Comparison of ENCODE assay signal across 28 cellular contexts in the genomic region with DNA sequence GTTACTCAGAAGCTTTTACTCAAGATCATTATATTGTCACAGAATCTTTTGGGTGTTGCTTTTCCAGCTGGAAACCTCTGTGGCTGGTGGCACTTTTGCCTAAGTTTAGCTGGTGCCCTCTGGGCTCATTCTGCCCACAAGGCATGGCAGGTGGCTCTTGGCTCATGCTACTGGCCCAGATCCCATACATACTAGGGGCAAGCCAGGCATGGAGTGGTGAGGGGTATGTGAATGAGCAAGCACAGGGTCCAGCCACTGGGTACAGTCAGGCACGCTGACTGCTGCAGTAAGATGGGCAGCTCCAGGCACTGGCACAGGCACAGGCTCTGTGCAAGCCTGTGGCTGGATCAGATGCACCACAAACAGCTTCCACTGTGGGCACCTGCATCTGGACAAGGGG.
"Had no signal": no experiment of that assay in that cellular context is flagged by ENCODE, and none has a peak within 500 bp of the region (broad histone marks: within the 10 kb centered on the region; RNA-seq: fewer than 3 reads in every experiment).

No MANE protein-coding gene starts in this region.

- H3K27me3 ChIP-seq: ascending aorta, cardiac muscle cell had no signal

- DNase-seq: activated B cell treated with CpG ODN at 0.5 μM for 24 hours; activated CD4-positive, alpha-beta memory T cell treated with anti-CD3 and anti-CD28 coated beads for 36 hours; activated CD4-positive, alpha-beta T cell treated with anti-CD3 and anti-CD28 coated beads for 4 hours; activated CD4-positive, alpha-beta T cell treated with anti-CD3 and anti-CD28 coated beads, Interleukin-2, amount 10 ng/mL, durations not matched to agents 24 days and 14 days; activated CD4-positive, alpha-beta T cell treated with anti-CD3 and anti-CD28 coated beads, Interleukin-2, amount 50 U/mL, for 1 hour; activated CD4-positive, alpha-beta T cell treated with anti-CD3 and anti-CD28 coated beads, Interleukin-2, amount 50 U/mL, for 4 hours; activated CD4-positive, CD25-positive, alpha-beta regulatory T cell treated with anti-CD3 and anti-CD28 coated beads, Interleukin-2, amount 50 U/mL, for 72 hours; activated CD8-positive, alpha-beta memory T cell treated with anti-CD3 and anti-CD28 coated beads, Interleukin-2, amount 10 ng/mL, durations not matched to agents 7 days and 5 days; activated CD8-positive, alpha-beta memory T cell treated with anti-CD3 and anti-CD28 coated beads, Interleukin-2, amount 50 U/mL, for 48 hours; activated CD8-positive, alpha-beta T cell treated with anti-CD3 and anti-CD28 coated beads for 36 hours; activated effector memory CD4-positive, alpha-beta T cell treated with Interleukin-2 at 50 U/mL for 16 hours; activated gamma-delta T cell; activated naive CD4-positive, alpha-beta T cell treated with anti-CD3 and anti-CD28 coated beads, Interleukin-2, amount 10 ng/mL, durations not matched to agents 7 days and 5 days; activated naive CD4-positive, alpha-beta T cell treated with Interleukin-2 at 50 U/mL for 16 hours; activated naive CD8-positive, alpha-beta T cell treated with anti-CD3 and anti-CD28 coated beads, Interleukin-2, amount 10 ng/mL, durations not matched to agents 7 days and 5 days; activated naive CD8-positive, alpha-beta T cell treated with anti-CD3 and anti-CD28 coated beads, Interleukin-2, amount 50 U/mL, for 24 hours; activated T-cell treated with anti-CD3 and anti-CD28 coated beads, Interleukin-2, amount 50 U/mL, for 24 hours; activated T-cell treated with anti-CD3 and anti-CD28 coated beads, Interleukin-2, amount 50 U/mL, for 48 hours; amygdala; anterior cingulate cortex; central memory CD4-positive, alpha-beta T cell; cerebellar nuclear complex; T-helper 1 cell; T-helper 2 cell; T-helper 9 cell had no signal

- H3K9me3 ChIP-seq: ascending aorta had no signal

- H3K27ac ChIP-seq: ascending aorta, cardiac muscle cell, VCaP had no signal

- ATAC-seq: activated CD8-positive, alpha-beta memory T cell treated with anti-CD3 and anti-CD28 coated beads, Interleukin-2, amount 10 ng/mL, durations not matched to agents 7 days and 5 days; activated CD8-positive, alpha-beta T cell treated with anti-CD3 and anti-CD28 coated beads for 36 hours; activated naive CD8-positive, alpha-beta T cell treated with anti-CD3 and anti-CD28 coated beads, Interleukin-2, amount 50 U/mL, for 24 hours had no signal

- H3K36me3 ChIP-seq: ascending aorta, cardiac muscle cell had no signal

- H3K4me1 ChIP-seq: ascending aorta had no signal

- H3K4me3 ChIP-seq: ascending aorta, cardiac muscle cell had no signal
